In the genomic region with DNA sequence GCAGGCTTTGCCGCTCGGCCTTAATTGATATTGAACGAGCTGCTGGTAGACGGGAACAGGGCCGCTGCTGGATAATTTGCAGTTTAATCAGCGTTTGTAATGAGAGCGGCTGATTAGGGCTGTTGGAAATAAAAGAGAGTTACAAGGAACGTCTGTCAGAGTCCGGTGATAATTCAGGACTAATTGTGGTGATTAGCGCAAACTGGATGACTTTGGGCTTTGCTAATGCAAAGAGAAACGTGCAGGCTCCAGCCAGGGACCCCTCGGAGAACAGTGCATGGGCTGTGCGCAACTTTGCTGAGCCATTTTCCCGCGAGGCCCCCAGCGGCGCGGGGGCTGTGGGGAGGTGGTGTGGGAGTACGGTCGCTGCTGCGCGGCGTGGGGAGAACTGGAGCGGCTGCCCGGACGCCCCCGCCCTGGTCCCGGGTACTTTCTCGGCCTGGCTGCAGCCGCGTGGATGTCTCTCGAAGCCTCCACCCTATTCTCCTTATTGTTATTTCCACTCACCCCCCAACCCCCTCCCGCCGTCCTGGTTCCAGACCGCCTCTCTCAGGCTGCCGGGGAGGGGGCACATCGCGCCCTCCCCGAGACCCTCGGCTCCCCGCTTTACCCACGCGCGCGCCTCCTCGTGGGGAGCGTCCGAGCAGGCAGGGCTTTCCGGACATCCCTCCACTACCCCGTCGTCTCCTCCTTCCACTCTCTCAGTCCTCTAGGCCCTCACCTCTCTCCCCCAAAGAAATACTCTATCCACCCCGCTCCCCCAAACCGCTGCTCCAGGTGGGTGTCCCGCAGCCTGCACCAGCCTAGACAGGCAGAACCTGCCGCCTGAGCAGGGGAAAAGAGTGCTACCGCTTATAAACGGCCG, we compare ENCODE assay signal across 9 cellular contexts.
A peak's percentile ranks its signal among the peaks of the same experiment; 100 is the strongest.
DNase-seq lines count a peak whose midpoint lies in the region; ATAC-seq and TF ChIP-seq lines count a peak whose summit lies in the region.
"Had no signal": no experiment of that assay in that cellular context is flagged by ENCODE, and none has a peak within 500 bp of the region (broad histone marks: within the 10 kb centered on the region; RNA-seq: fewer than 3 reads in every experiment).

No MANE protein-coding gene starts in this region.

- H3K36me3 ChIP-seq in mucosa of stomach (ENCODE audit: control insufficient read depth, insufficient read depth, low read length) (no peaks in the 10 kb centered on the region), Caco-2 (ENCODE audit: control insufficient read depth, insufficient read depth, low read length) (no peaks in the 10 kb centered on the region)

- H3K4me1 ChIP-seq in mucosa of stomach (ENCODE audit: control insufficient read depth, insufficient read depth, low read length) (no peaks in the 10 kb centered on the region), Caco-2 (no peaks in the 10 kb centered on the region)

- peaks cover 43 to 80% of the 10 kb centered on the region in 2 donors for H3K27me3 Mint-ChIP-seq in effector memory CD8-positive, alpha-beta T cell
- H3K27me3 Mint-ChIP-seq in Caco-2 (ENCODE audit: insufficient read depth, unreplicated experiment), result peaks cover 4% of the 10 kb centered on the region

- intact Hi-C loops in Caco-2 (cut with micrococcal nuclease; ENCODE audit: unreplicated experiment), result no loop called here

- H3K9me3 ChIP-seq in mucosa of stomach (ENCODE audit: control insufficient read depth, low read length) (no peaks in the 10 kb centered on the region), Caco-2 (no peaks in the 10 kb centered on the region)

- H3K4me3 ChIP-seq in mucosa of stomach (ENCODE audit: low read length) (peak overlapping the region; percentile 9), Caco-2 (ENCODE audit: low read depth, low read length) (no peak overlapping the region)

- in situ Hi-C loops in KBM-7 (cut with MboI; ENCODE audit: low pct_unique_long_range_greater_than_20kb, low sequenced_read_pairs), result no loop called here

- TF ChIP-seq CTCF in Caco-2 (IDR thresholded peaks at IDR 0.05; ENCODE audit: insufficient read depth in 1 of 2, low read depth in 1 of 2, low read length in 1 of 2, severe bottlenecking in 1 of 2, unreplicated experiment in 1 of 2), result no peak

- POLR2A ChIA-PET in Caco-2 (lab: Charles Lee), result no interaction called here

- no TSS peak for BruUV-seq in Caco-2 (replicated peaks; lab: Mats Ljungman, UMichigan)

- peaks cover 6 to 9% of the 10 kb centered on the region in 2 donors for H3K4me1 Mint-ChIP-seq in effector memory CD8-positive, alpha-beta T cell (ENCODE audit: low read depth in 2 of 2)
- no peaks in the 10 kb centered on the region for H3K4me1 Mint-ChIP-seq in Caco-2 (ENCODE audit: low read depth, unreplicated experiment)

- H3K36me3 Mint-ChIP-seq in effector memory CD8-positive, alpha-beta T cell (ENCODE audit: insufficient read depth), result peaks cover 2% of the 10 kb centered on the region
- H3K36me3 Mint-ChIP-seq in Caco-2 (ENCODE audit: insufficient read depth, unreplicated experiment), result no peaks in the 10 kb centered on the region

- H3K27me3 ChIP-seq in mucosa of stomach (ENCODE audit: control insufficient read depth, insufficient read depth, low read length) (peaks cover 63% of the 10 kb centered on the region), Caco-2 (replicated peaks; ENCODE audit: control insufficient read depth, insufficient read depth, low read length) (no peaks in the 10 kb centered on the region; the same call in 1 of the 2 replicates)

- peak; percentile 10 for DNase-seq in stimulated activated CD4-positive, alpha-beta T cell treated with anti-CD3 and anti-CD28 coated beads, Interleukin-15, amount 100 ng/mL, for 24 hours
- no peak for DNase-seq in stimulated activated CD4-positive, alpha-beta T cell treated with anti-CD3 and anti-CD28 coated beads, Interleukin-2, amount 100 ng/mL, for 48 hours
- no peak for DNase-seq in effector memory CD8-positive, alpha-beta T cell
- no peak for DNase-seq in KBM-7
- DNase-seq in KG1 (lab: John Stamatoyannopoulos, UW), result no peak
- DNase-seq in Caco-2, result no peak
- DNase-seq in cortex of kidney (lab: John Stamatoyannopoulos, UW), result no peak

- peak overlapping the region; percentile 24 for H3K9ac ChIP-seq in mucosa of stomach (ENCODE audit: low read length)

- CTCF ChIA-PET in Caco-2 (lab: Charles Lee), result no interaction called here

- no peaks in the 10 kb centered on the region for H3K9me3 Mint-ChIP-seq in effector memory CD8-positive, alpha-beta T cell
- no peaks in the 10 kb centered on the region for H3K9me3 Mint-ChIP-seq in Caco-2 (ENCODE audit: unreplicated experiment)

- ATAC-seq in effector memory CD8-positive, alpha-beta T cell (replicated peaks), result no peak
- ATAC-seq: left colon had no signal

- no peak overlapping the region for H3K27ac Mint-ChIP-seq in effector memory CD8-positive, alpha-beta T cell
- H3K27ac Mint-ChIP-seq in Caco-2 (ENCODE audit: unreplicated experiment), result no peak overlapping the region

- H3K4me3 Mint-ChIP-seq in effector memory CD8-positive, alpha-beta T cell, result peak overlapping the region; percentile 64 to 65
- no peak overlapping the region for H3K4me3 Mint-ChIP-seq in Caco-2 (ENCODE audit: unreplicated experiment)
